13 cellular contexts compared by ENCODE assay signal in the genomic region with DNA sequence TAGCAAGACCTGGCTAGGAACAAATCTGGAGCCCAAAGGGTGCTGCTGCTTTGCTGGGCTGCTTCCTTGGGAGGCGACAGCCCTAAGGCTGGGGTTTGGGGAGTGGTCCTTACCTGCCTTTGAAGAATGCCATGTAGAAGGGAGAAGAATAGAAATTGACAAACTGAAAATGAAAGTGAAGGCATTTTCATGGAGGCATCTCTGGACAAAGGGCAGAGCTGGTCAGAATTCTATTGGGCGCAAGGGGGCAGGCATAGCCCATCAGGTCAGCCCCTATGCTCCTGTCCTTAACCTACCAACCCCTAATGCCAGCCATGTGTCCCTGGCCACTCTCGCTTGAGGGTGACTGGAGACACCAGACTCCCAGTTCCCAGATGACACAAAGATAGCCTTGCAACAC.
"Had no signal": no experiment of that assay in that cellular context is flagged by ENCODE, and none has a peak within 500 bp of the region (broad histone marks: within the 10 kb centered on the region; RNA-seq: fewer than 3 reads in every experiment).

No MANE protein-coding gene starts in this region.

- H3K9me3 ChIP-seq: body of pancreas, neutrophil, thyroid gland, uterus had no signal

- H3K27ac Mint-ChIP-seq: activated B cell treated with CpG ODN at 0.5 μM for 24 hours; T-helper 1 cell treated with Interleukin-12 subunit alpha and Interleukin-12 subunit beta and Interleukin-4 antibody, amounts not matched to agents 30 μg/mL and 1 μg/mL, for 36 hours had no signal

- H3K36me3 ChIP-seq: neutrophil, thyroid gland, uterus had no signal

- DNase-seq: activated B cell treated with CpG ODN at 0.5 μM for 24 hours; activated CD4-positive, alpha-beta T cell treated with anti-CD3 and anti-CD28 coated beads, Interleukin-2, amount 50 U/mL, for 4 hours; activated naive CD4-positive, alpha-beta T cell treated with Interleukin-2 at 50 U/mL for 16 hours; body of pancreas; central memory CD4-positive, alpha-beta T cell; cortex of kidney; naive B cell; thyroid gland; uterus had no signal

- H3K27ac ChIP-seq: body of pancreas, neutrophil, skin epidermis, thyroid gland, uterus had no signal

- H3K9me3 Mint-ChIP-seq: activated B cell treated with CpG ODN at 0.5 μM for 24 hours; T-helper 1 cell treated with Interleukin-12 subunit alpha and Interleukin-12 subunit beta and Interleukin-4 antibody, amounts not matched to agents 30 μg/mL and 1 μg/mL, for 36 hours had no signal

- H3K4me3 Mint-ChIP-seq: activated B cell treated with CpG ODN at 0.5 μM for 24 hours; T-helper 1 cell treated with Interleukin-12 subunit alpha and Interleukin-12 subunit beta and Interleukin-4 antibody, amounts not matched to agents 30 μg/mL and 1 μg/mL, for 36 hours had no signal

- FAIRE-seq: TTC549 had no signal

- H3K4me3 ChIP-seq: body of pancreas, skin epidermis, thyroid gland, uterus had no signal

- H3K27me3 ChIP-seq: body of pancreas, thyroid gland, uterus had no signal

- ATAC-seq: body of pancreas had no signal
